Comparison of ENCODE assay signal across 1 cellular context in genomic region chr13:104984296-104984818, GRCh38.
TF ChIP-seq lines count a peak whose summit lies in the region.

No MANE protein-coding gene starts in this region.

TF ChIP-seq in GM12878, 131 proteins besides CTCF, POLR2A, EP300 and RAD21 (continued from another document and continues in another):
- TF ChIP-seq BCLAF1 (IDR thresholded peaks at IDR 0.05), result no peak
- peak; percentile 64; the same call in 1 of the 2 replicates for TF ChIP-seq GABPA (IDR thresholded peaks at IDR 0.05; ENCODE audit: low read depth)
- peak; percentile 70; the same call in 1 of the 2 replicates for TF ChIP-seq CREM (IDR thresholded peaks at IDR 0.05; ENCODE audit: low read depth)
- TF ChIP-seq RBBP5 (conservative IDR thresholded peaks at IDR 0.05), result no peak
- 0 out of 2 replicates have a peak, but pooled peaks have one; percentile 29 for TF ChIP-seq RCOR1 (conservative IDR thresholded peaks at IDR 0.05; ENCODE audit: low read depth, low read length)
- TF ChIP-seq ZNF217 (IDR thresholded peaks at IDR 0.05), result no peak
- no peak for TF ChIP-seq HDAC2 (IDR thresholded peaks at IDR 0.05)
- peak; percentile 50 for TF ChIP-seq PML (IDR thresholded peaks at IDR 0.05; ENCODE audit: low read length)
- TF ChIP-seq POLR2AphosphoS5 (IDR thresholded peaks at IDR 0.05; ENCODE audit: low read length), result no peak
- TF ChIP-seq CUX1 (IDR thresholded peaks at IDR 0.05; ENCODE audit: insufficient replicate concordance, low read depth, low read length), result no peak
- TF ChIP-seq KLF5 (IDR thresholded peaks at IDR 0.05; ENCODE audit: partially characterized antibody), result no peak
- TF ChIP-seq MYC (IDR thresholded peaks at IDR 0.05; ENCODE audit: insufficient read depth, insufficient read length, insufficient replicate concordance, low read length, severe bottlenecking), result no peak
- no peak for TF ChIP-seq NR2C2 (IDR thresholded peaks at IDR 0.05; ENCODE audit: borderline replicate concordance, control insufficient read depth, insufficient read length, low read depth)
- TF ChIP-seq CHD1 (IDR thresholded peaks at IDR 0.05; ENCODE audit: low read depth, low read length), result no peak
- TF ChIP-seq ATF7 (IDR thresholded peaks at IDR 0.05; ENCODE audit: low read depth), result 0 out of 2 replicates have a peak, but pooled peaks have one; percentile 32
- peak; percentile 59; the same call in 1 of the 2 replicates for TF ChIP-seq ZBED1 (IDR thresholded peaks at IDR 0.05; ENCODE audit: borderline replicate concordance)
- no peak for TF ChIP-seq POLR2AphosphoS2 (IDR thresholded peaks at IDR 0.05; ENCODE audit: low read depth, low read length)
- TF ChIP-seq TCF7 (IDR thresholded peaks at IDR 0.05; ENCODE audit: borderline replicate concordance), result 0 out of 2 replicates have a peak, but pooled peaks have one; percentile 33
- TF ChIP-seq SKIL (IDR thresholded peaks at IDR 0.05; ENCODE audit: low read depth, poor library complexity, severe bottlenecking), result peak; percentile 76
- no peak for TF ChIP-seq BMI1 (IDR thresholded peaks at IDR 0.05; ENCODE audit: borderline replicate concordance)
- TF ChIP-seq JUND (IDR thresholded peaks at IDR 0.05; ENCODE audit: low read depth, low read length), result no peak
- no peak for TF ChIP-seq SIX5 (IDR thresholded peaks at IDR 0.05; ENCODE audit: low read depth, low read length, severe bottlenecking)
- no peak for TF ChIP-seq HDGF (IDR thresholded peaks at IDR 0.05)
- no peak for TF ChIP-seq MXI1 (IDR thresholded peaks at IDR 0.05; ENCODE audit: low read depth, low read length)
- TF ChIP-seq ZBTB11 (CRISPR knock-in tag; IDR thresholded peaks at IDR 0.05), result no peak
- no peak for TF ChIP-seq PAX8 (IDR thresholded peaks at IDR 0.05)
- no peak for TF ChIP-seq HCFC1 (IDR thresholded peaks at IDR 0.05; ENCODE audit: low read length)
- TF ChIP-seq ATF2 (IDR thresholded peaks at IDR 0.05; ENCODE audit: low read length), result peak; percentile 88
- TF ChIP-seq, protein P1, sequence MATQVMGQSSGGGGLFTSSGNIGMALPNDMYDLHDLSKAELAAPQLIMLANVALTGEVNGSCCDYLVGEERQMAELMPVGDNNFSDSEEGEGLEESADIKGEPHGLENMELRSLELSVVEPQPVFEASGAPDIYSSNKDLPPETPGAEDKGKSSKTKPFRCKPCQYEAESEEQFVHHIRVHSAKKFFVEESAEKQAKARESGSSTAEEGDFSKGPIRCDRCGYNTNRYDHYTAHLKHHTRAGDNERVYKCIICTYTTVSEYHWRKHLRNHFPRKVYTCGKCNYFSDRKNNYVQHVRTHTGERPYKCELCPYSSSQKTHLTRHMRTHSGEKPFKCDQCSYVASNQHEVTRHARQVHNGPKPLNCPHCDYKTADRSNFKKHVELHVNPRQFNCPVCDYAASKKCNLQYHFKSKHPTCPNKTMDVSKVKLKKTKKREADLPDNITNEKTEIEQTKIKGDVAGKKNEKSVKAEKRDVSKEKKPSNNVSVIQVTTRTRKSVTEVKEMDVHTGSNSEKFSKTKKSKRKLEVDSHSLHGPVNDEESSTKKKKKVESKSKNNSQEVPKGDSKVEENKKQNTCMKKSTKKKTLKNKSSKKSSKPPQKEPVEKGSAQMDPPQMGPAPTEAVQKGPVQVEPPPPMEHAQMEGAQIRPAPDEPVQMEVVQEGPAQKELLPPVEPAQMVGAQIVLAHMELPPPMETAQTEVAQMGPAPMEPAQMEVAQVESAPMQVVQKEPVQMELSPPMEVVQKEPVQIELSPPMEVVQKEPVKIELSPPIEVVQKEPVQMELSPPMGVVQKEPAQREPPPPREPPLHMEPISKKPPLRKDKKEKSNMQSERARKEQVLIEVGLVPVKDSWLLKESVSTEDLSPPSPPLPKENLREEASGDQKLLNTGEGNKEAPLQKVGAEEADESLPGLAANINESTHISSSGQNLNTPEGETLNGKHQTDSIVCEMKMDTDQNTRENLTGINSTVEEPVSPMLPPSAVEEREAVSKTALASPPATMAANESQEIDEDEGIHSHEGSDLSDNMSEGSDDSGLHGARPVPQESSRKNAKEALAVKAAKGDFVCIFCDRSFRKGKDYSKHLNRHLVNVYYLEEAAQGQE (IDR thresholded peaks at IDR 0.05; ENCODE audit: low read depth, low read length), result no peak
- no peak for TF ChIP-seq USF2 (IDR thresholded peaks at IDR 0.05; ENCODE audit: borderline replicate concordance, low read depth, low read length)
- TF ChIP-seq CBX5 (IDR thresholded peaks at IDR 0.05; ENCODE audit: low read depth), result peak; percentile 95
- no peak for TF ChIP-seq NR2C1 (IDR thresholded peaks at IDR 0.05)
- no peak for TF ChIP-seq CBX3 (IDR thresholded peaks at IDR 0.05; ENCODE audit: borderline replicate concordance, low read depth)
- TF ChIP-seq, protein P2, sequence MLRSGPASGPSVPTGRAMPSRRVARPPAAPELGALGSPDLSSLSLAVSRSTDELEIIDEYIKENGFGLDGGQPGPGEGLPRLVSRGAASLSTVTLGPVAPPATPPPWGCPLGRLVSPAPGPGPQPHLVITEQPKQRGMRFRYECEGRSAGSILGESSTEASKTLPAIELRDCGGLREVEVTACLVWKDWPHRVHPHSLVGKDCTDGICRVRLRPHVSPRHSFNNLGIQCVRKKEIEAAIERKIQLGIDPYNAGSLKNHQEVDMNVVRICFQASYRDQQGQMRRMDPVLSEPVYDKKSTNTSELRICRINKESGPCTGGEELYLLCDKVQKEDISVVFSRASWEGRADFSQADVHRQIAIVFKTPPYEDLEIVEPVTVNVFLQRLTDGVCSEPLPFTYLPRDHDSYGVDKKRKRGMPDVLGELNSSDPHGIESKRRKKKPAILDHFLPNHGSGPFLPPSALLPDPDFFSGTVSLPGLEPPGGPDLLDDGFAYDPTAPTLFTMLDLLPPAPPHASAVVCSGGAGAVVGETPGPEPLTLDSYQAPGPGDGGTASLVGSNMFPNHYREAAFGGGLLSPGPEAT (IDR thresholded peaks at IDR 0.05; ENCODE audit: low read depth), result peak; percentile 68; the same call in 1 of the 2 replicates
- no peak for TF ChIP-seq SMARCA5 (IDR thresholded peaks at IDR 0.05)
- TF ChIP-seq RUNX3 (IDR thresholded peaks at IDR 0.05; ENCODE audit: low read length), result peak; percentile 99
- no peak for TF ChIP-seq EGR1 (IDR thresholded peaks at IDR 0.05; ENCODE audit: borderline replicate concordance in 1 of 2, low read depth in 2 of 2, low read length in 2 of 2)
- no peak for TF ChIP-seq ZNF207 (IDR thresholded peaks at IDR 0.05; ENCODE audit: borderline replicate concordance)
- TF ChIP-seq SREBF1 (IDR thresholded peaks at IDR 0.05; ENCODE audit: low read length), result no peak
- no peak for TF ChIP-seq NR2F1 (conservative IDR thresholded peaks at IDR 0.05)
